17 cellular contexts compared by ENCODE assay signal in genomic region chr20:62723768-62724420, GRCh38. TPM values are rescaled to one million over a fixed set of nuclear protein-coding genes. Genes with fewer than 3 reads are reported as not detected.
DNase-seq lines count a peak whose midpoint lies in the region; ATAC-seq, FAIRE-seq and TF ChIP-seq lines count a peak whose summit lies in the region.
"Had no signal": no experiment of that assay in that cellular context is flagged by ENCODE, and none has a peak within 500 bp of the region (broad histone marks: within the 10 kb centered on the region; RNA-seq: fewer than 3 reads in every experiment).

No MANE protein-coding gene starts in this region.

- H3K36me3 ChIP-seq in BLaER1 (no peaks in the 10 kb centered on the region), KOPT-K1 (ENCODE audit: insufficient read depth, low read length) (no peaks in the 10 kb centered on the region), left ventricle myocardium inferior (no peaks in the 10 kb centered on the region)
- H3K36me3 ChIP-seq: SJCRH30 had no signal

- H3K27me3 ChIP-seq in BLaER1: no peaks in the 10 kb centered on the region
- peaks cover 92% of the 10 kb centered on the region for H3K27me3 ChIP-seq in left ventricle myocardium inferior (ENCODE audit: low read depth)

- TF ChIP-seq POLR2A in GM12892 (IDR thresholded peaks at IDR 0.05; ENCODE audit: low read depth, low read length): no peak

- intact Hi-C loops in left ventricle myocardium inferior (cut with micrococcal nuclease) (no loop called here), left colon (cut with DNase I, micrococcal nuclease) (no loop called here)

- peaks cover 27% of the 10 kb centered on the region for H3K9me3 ChIP-seq in BLaER1
- peaks cover 30% of the 10 kb centered on the region for H3K9me3 ChIP-seq in KOPT-K1 (ENCODE audit: insufficient read depth, low read length, poor library complexity, severe bottlenecking)
- peaks cover 25% of the 10 kb centered on the region for H3K9me3 ChIP-seq in left ventricle myocardium inferior (replicated peaks)

- H3K4me3 ChIP-seq in BLaER1 (peak overlapping the region; percentile 38), left ventricle myocardium inferior (no peak overlapping the region)
- H3K4me3 ChIP-seq: SJCRH30 had no signal

- peak; percentile 6 for DNase-seq in left ventricle myocardium inferior
- peak; percentile 73 for DNase-seq in retina
- DNase-seq in GM12892 (ENCODE audit: insufficient read length): no peak
- no peak for DNase-seq in NCI-H128 (lab: John Stamatoyannopoulos, UW; ENCODE audit: unreplicated experiment)
- no peak for DNase-seq in left colon
- DNase-seq: CD4-positive, alpha-beta memory T cell; NCI-H1417 treated with DMSO at 0.1 percent for 48 hours; NCI-H2029; NCI-H2171; NCI-H446 treated with DMSO at 0.1 percent for 48 hours; NK-92 treated with Interleukin-12 subunit alpha and Interleukin-12 subunit beta, amount 100 ng/mL, for 24 hours had no signal

- H3K27ac ChIP-seq in BLaER1 (peak overlapping the region; percentile 24), KOPT-K1 (ENCODE audit: low read depth, low read length, poor library complexity, severe bottlenecking) (peak overlapping the region; percentile 94), left ventricle myocardium inferior (replicated peaks) (no peak overlapping the region)
- H3K27ac ChIP-seq: SJCRH30 had no signal

- TF ChIP-seq CTCF in left ventricle myocardium inferior (IDR thresholded peaks at IDR 0.05; ENCODE audit: borderline replicate concordance): no peak

- peak overlapping the region; percentile 93 for H3K4me2 ChIP-seq in BLaER1

- FAIRE-seq in GM12892 (lab: Jason Lieb, UNC): no peak
- FAIRE-seq: GM19239, H54 had no signal

- H4K20me1 ChIP-seq in BLaER1: no peaks in the 10 kb centered on the region

- peaks cover 76% of the 10 kb centered on the region for H3K4me1 ChIP-seq in BLaER1
- no peaks in the 10 kb centered on the region for H3K4me1 ChIP-seq in left ventricle myocardium inferior

- no peak for ATAC-seq in left colon

- peak overlapping the region; percentile 42 for H3K9ac ChIP-seq in BLaER1

RNA-seq across cellular contexts. Expression of gene NTSR1, which starts 15.3 kb away (rescaled TPM):
- total RNA-seq in left ventricle myocardium inferior: not detected
- polyA plus RNA-seq in GM12892 (2012; ENCODE audit: missing spikeins): not detected
- 1 to 10 TPM in 1 of 2 donors, not detected in 1; 2.3 TPM for total RNA-seq in left colon
- total RNA-seq: OCI-LY7 had no signal
- polyA plus RNA-seq: CD4-positive, alpha-beta memory T cell had no signal

Comparison
In these comparisons a context has a peak if more than half of its experiments do, and no peak if none do; other contexts are left out.
1. DNase-seq: peak in left ventricle myocardium inferior (single experiment) and retina (single experiment); none in GM12892 (single experiment), NCI-H128 (single experiment) and left colon (0 of 2).